28 cellular contexts compared by ENCODE assay signal in the genomic region with DNA sequence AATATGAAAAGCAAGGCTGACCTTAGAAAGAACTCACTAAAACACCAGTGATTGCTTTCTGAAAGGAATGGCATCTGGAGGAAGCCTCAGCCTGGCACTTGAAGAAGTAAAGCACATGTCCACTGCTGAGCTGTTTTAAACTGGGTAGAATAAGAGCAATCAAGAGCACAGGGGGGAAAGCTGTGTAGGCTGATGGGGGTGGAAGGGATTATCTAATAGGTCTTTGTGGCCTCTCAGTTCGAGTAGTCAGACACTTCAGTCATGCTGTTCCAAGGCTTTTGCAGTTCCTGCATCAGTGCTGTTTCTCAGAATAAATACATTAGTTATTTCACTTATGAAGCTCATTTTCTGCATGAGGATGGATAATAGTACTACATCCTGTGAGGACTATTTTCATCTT.
"Had no signal": no experiment of that assay in that cellular context is flagged by ENCODE, and none has a peak within 500 bp of the region (broad histone marks: within the 10 kb centered on the region; RNA-seq: fewer than 3 reads in every experiment).

No MANE protein-coding gene starts in this region.

- H3K27ac Mint-ChIP-seq: natural killer cell treated with Interleukin-12 subunit alpha and Interleukin-12 subunit beta and Interleukin-15 and Interleukin-18, amount 100 ng/mL, for 72 hours; nephron progenitor cell; progenitor cell of endocrine pancreas; stimulated activated effector memory CD8-positive, alpha-beta T cell treated with anti-CD3 and anti-CD28 coated beads, Interleukin-12 subunit alpha, Interleukin-12 subunit beta, amount 100 ng/mL, for 72 hours; stimulated activated naive B cell treated with anti-CD40 and anti-IgM and Interleukin-4, amounts not matched to agents 10 μg/mL and 1 μg/mL and 100 μg/mL, for 72 hours; stimulated activated naive CD8-positive, alpha-beta T cell treated with anti-CD3 and anti-CD28 coated beads, Interleukin-15, Interleukin-2, amounts not matched to agents 100 ng/mL and 50 ng/mL, for 24 hours had no signal

- H3K27me3 ChIP-seq: ovary, right lobe of liver, sigmoid colon, stomach, thyroid gland, tibial nerve, upper lobe of left lung, vagina had no signal

- H3K4me1 ChIP-seq: parathyroid adenoma, psoas muscle, right lobe of liver, sigmoid colon, stomach, thyroid gland, tibial nerve, upper lobe of left lung, vagina had no signal

- H3K4me1 Mint-ChIP-seq: nephron progenitor cell; neural crest cell; stimulated activated effector memory CD8-positive, alpha-beta T cell treated with anti-CD3 and anti-CD28 coated beads, Interleukin-12 subunit alpha, Interleukin-12 subunit beta, amount 100 ng/mL, for 72 hours; stimulated activated naive B cell treated with anti-CD40 and anti-IgM and Interleukin-4, amounts not matched to agents 10 μg/mL and 1 μg/mL and 100 μg/mL, for 72 hours had no signal

- H3K36me3 Mint-ChIP-seq: stimulated activated effector memory CD8-positive, alpha-beta T cell treated with anti-CD3 and anti-CD28 coated beads, Interleukin-12 subunit alpha, Interleukin-12 subunit beta, amount 100 ng/mL, for 72 hours had no signal

- H3K27me3 Mint-ChIP-seq: natural killer cell treated with Interleukin-12 subunit alpha and Interleukin-12 subunit beta and Interleukin-15 and Interleukin-18, amount 100 ng/mL, for 72 hours; progenitor cell of endocrine pancreas; stimulated activated naive B cell treated with anti-CD40 and anti-IgM and Interleukin-4, amounts not matched to agents 10 μg/mL and 1 μg/mL and 100 μg/mL, for 72 hours; stimulated activated naive CD8-positive, alpha-beta T cell treated with anti-CD3 and anti-CD28 coated beads, Interleukin-15, Interleukin-2, amounts not matched to agents 100 ng/mL and 50 ng/mL, for 24 hours had no signal

- H3K36me3 ChIP-seq: ovary, right lobe of liver, thoracic aorta had no signal

- H3K9me3 Mint-ChIP-seq: natural killer cell treated with Interleukin-12 subunit alpha and Interleukin-12 subunit beta and Interleukin-15 and Interleukin-18, amount 100 ng/mL, for 72 hours; nephron progenitor cell; neural crest cell; stimulated activated effector memory CD8-positive, alpha-beta T cell treated with anti-CD3 and anti-CD28 coated beads, Interleukin-12 subunit alpha, Interleukin-12 subunit beta, amount 100 ng/mL, for 72 hours; stimulated activated naive CD8-positive, alpha-beta T cell treated with anti-CD3 and anti-CD28 coated beads, Interleukin-15, Interleukin-2, amounts not matched to agents 100 ng/mL and 50 ng/mL, for 24 hours had no signal

- H3K79me2 ChIP-seq: parathyroid adenoma had no signal

- H2AFZ ChIP-seq: parathyroid adenoma had no signal

- H3K4me3 ChIP-seq: ovary, psoas muscle, right lobe of liver, sigmoid colon, stomach, thoracic aorta, thyroid gland, tibial nerve, upper lobe of left lung, vagina had no signal

- H3K27ac ChIP-seq: ovary, parathyroid adenoma, psoas muscle, right lobe of liver, sigmoid colon, stomach, thoracic aorta, thyroid gland, tibial nerve, upper lobe of left lung, vagina had no signal

- ATAC-seq: natural killer cell treated with Interleukin-12 subunit alpha and Interleukin-12 subunit beta and Interleukin-15 and Interleukin-18, amount 100 ng/mL, for 72 hours; psoas muscle; right cardiac atrium; right lobe of liver; stimulated activated effector memory CD8-positive, alpha-beta T cell treated with anti-CD3 and anti-CD28 coated beads, Interleukin-12 subunit alpha, Interleukin-12 subunit beta, amount 100 ng/mL, for 72 hours; stimulated activated naive B cell treated with anti-CD40 and anti-IgM and Interleukin-4, amounts not matched to agents 10 μg/mL and 1 μg/mL and 100 μg/mL, for 72 hours had no signal

- DNase-seq: nephron progenitor cell; occipital lobe; ovary; posterior cingulate gyrus; psoas muscle; right cardiac atrium; right lobe of liver; sigmoid colon; small intestine; stimulated activated CD4-positive, alpha-beta T cell treated with anti-CD3 and anti-CD28 coated beads, Interleukin-15, amount 100 ng/mL, for 24 hours; stimulated activated CD4-positive, alpha-beta T cell treated with anti-CD3 and anti-CD28 coated beads, Interleukin-2, amount 100 ng/mL, for 24 hours; stimulated activated CD4-positive, alpha-beta T cell treated with anti-CD3 and anti-CD28 coated beads, Interleukin-2, amount 100 ng/mL, for 48 hours; stimulated activated CD4-positive, alpha-beta T cell treated with anti-CD3 and anti-CD28 coated beads, Interleukin-4, amount 100 ng/mL, for 24 hours; stimulated activated naive B cell treated with anti-CD40 and anti-IgM and Interleukin-4, amounts not matched to agents 10 μg/mL and 1 μg/mL and 100 μg/mL, for 72 hours; stimulated activated naive CD4-positive, alpha-beta T cell treated with Interleukin-2 at 50 U/mL for 16 hours; stomach; thyroid gland; trophoblast cell; upper lobe of left lung had no signal

- H3K4me3 Mint-ChIP-seq: natural killer cell treated with Interleukin-12 subunit alpha and Interleukin-12 subunit beta and Interleukin-15 and Interleukin-18, amount 100 ng/mL, for 72 hours; nephron progenitor cell; neural crest cell; stimulated activated effector memory CD8-positive, alpha-beta T cell treated with anti-CD3 and anti-CD28 coated beads, Interleukin-12 subunit alpha, Interleukin-12 subunit beta, amount 100 ng/mL, for 72 hours; stimulated activated naive B cell treated with anti-CD40 and anti-IgM and Interleukin-4, amounts not matched to agents 10 μg/mL and 1 μg/mL and 100 μg/mL, for 72 hours; stimulated activated naive CD8-positive, alpha-beta T cell treated with anti-CD3 and anti-CD28 coated beads, Interleukin-15, Interleukin-2, amounts not matched to agents 100 ng/mL and 50 ng/mL, for 24 hours had no signal
